In genomic region chr3:158845748-158846350, GRCh38 we compare ENCODE assay signal across 8 cellular contexts. TPM values are rescaled to one million over a fixed set of nuclear protein-coding genes. Genes with fewer than 3 reads are reported as not detected.
DNase-seq lines count a peak whose midpoint lies in the region; ATAC-seq and TF ChIP-seq lines count a peak whose summit lies in the region.

No MANE protein-coding gene starts in this region.

- ATAC-seq in Right ventricle myocardium superior (ENCODE audit: poor library complexity) (peak; percentile 53), GM23338 (peak; percentile 73)

- no peaks in the 10 kb centered on the region for H3K79me2 ChIP-seq in GM23338 (replicated peaks; ENCODE audit: insufficient read depth)

- no peak overlapping the region for H2AFZ ChIP-seq in GM23338

- no peaks in the 10 kb centered on the region for H3F3A ChIP-seq in GM23338 (replicated peaks; ENCODE audit: low read depth)

- H3K27me3 Mint-ChIP-seq in GM23338 (ENCODE audit: insufficient read depth, low read depth, poor library complexity) (peaks cover 5% of the 10 kb centered on the region), endodermal cell (ENCODE audit: insufficient read depth) (peaks cover 26% of the 10 kb centered on the region), nephron (ENCODE audit: low read depth) (peaks cover 21% of the 10 kb centered on the region)

- DNase-seq in Right ventricle myocardium superior (no peak), cardiac septum (ENCODE audit: low spot score) (no peak), GM23338 (ENCODE audit: low spot score) (peak; percentile 71), NCI-H1092 (lab: John Stamatoyannopoulos, UW) (peak; percentile 12), T follicular helper cell (ENCODE audit: low read depth) (peak; percentile 4), endodermal cell (no peak), occipital lobe (lab: John Stamatoyannopoulos, UW) (no peak)

- H3K9me3 Mint-ChIP-seq in GM23338 = no peaks in the 10 kb centered on the region
- H3K9me3 Mint-ChIP-seq in endodermal cell = no peaks in the 10 kb centered on the region
- H3K9me3 Mint-ChIP-seq in nephron = no peaks in the 10 kb centered on the region

- H3K4me3 Mint-ChIP-seq in GM23338 = no peak overlapping the region
- H3K4me3 Mint-ChIP-seq in endodermal cell = no peak overlapping the region
- no peak overlapping the region for H3K4me3 Mint-ChIP-seq in nephron

- H3K9ac ChIP-seq in endodermal cell (ENCODE audit: extremely low read depth, low read length, poor library complexity, severe bottlenecking) = no peak overlapping the region

- peak; percentile 75 to 85 for TF ChIP-seq CTCF in GM23338 (conservative IDR thresholded peaks at IDR 0.05; ENCODE audit: low read depth in 2 of 2)
- peak; percentile 87 for TF ChIP-seq CTCF in endodermal cell (conservative IDR thresholded peaks at IDR 0.05)
- TF ChIP-seq CTCF in nephron (IDR thresholded peaks at IDR 0.05; ENCODE audit: unreplicated experiment in 3 of 3) = peak; percentile 75 to 86 (median 76)

- no peaks in the 10 kb centered on the region for H3K9me2 ChIP-seq in GM23338 (ENCODE audit: insufficient read depth)

- no peaks in the 10 kb centered on the region; the same call in 2 of the 3 replicates for H3K4me1 Mint-ChIP-seq in GM23338
- no peaks in the 10 kb centered on the region for H3K4me1 Mint-ChIP-seq in endodermal cell
- no peaks in the 10 kb centered on the region for H3K4me1 Mint-ChIP-seq in nephron

- H4K20me1 ChIP-seq in GM23338 (replicated peaks; ENCODE audit: insufficient read depth) = no peaks in the 10 kb centered on the region

- WGBS in endodermal cell (ENCODE audit: insufficient coverage in 1 of 2, insufficient read length in 1 of 2), 2 experiments = 36% methylated on average over 5 of the region's 5 CpGs; no CpG with 5 or more reads in 1 of the 2 experiments

- no peaks in the 10 kb centered on the region for H3K27me3 ChIP-seq in GM23338 (ENCODE audit: insufficient read depth)
- H3K27me3 ChIP-seq in endodermal cell (ENCODE audit: control insufficient read depth, insufficient read depth, low read length, poor library complexity, severe bottlenecking) = peaks cover 28% of the 10 kb centered on the region

- H3K36me3 ChIP-seq in GM23338 (ENCODE audit: insufficient read depth) (no peaks in the 10 kb centered on the region), endodermal cell (ENCODE audit: control insufficient read depth, insufficient read depth, low read length) (no peaks in the 10 kb centered on the region)

- intact Hi-C loops in Right ventricle myocardium superior (cut with DNase I) (loop anchor here (2.0 kb wide), 1 partner anchor 415 kb away; no protein-coding TSS in a partner anchor), cardiac septum (cut with DNase I) (loop anchor here (2.0 kb wide), 1 partner anchor 415 kb away; no protein-coding TSS in a partner anchor)

- no peak overlapping the region for H3K4me3 ChIP-seq in GM23338
- no peak overlapping the region for H3K4me3 ChIP-seq in endodermal cell (ENCODE audit: low read length)

- H3K36me3 Mint-ChIP-seq in GM23338 (ENCODE audit: low read depth) (no peaks in the 10 kb centered on the region), endodermal cell (ENCODE audit: low read depth) (no peaks in the 10 kb centered on the region), nephron (ENCODE audit: low read depth) (no peaks in the 10 kb centered on the region)

- no peaks in the 10 kb centered on the region for H3K9me3 ChIP-seq in endodermal cell (ENCODE audit: control insufficient read depth, low read length)

- no peaks in the 10 kb centered on the region for H3K4me1 ChIP-seq in GM23338 (ENCODE audit: insufficient read depth)
- no peaks in the 10 kb centered on the region for H3K4me1 ChIP-seq in endodermal cell (ENCODE audit: control insufficient read depth, insufficient read depth, low read length)

- H3K4me2 ChIP-seq in GM23338 = no peak overlapping the region

- H3K27ac ChIP-seq in GM23338 (ENCODE audit: low read depth) (no peak overlapping the region), endodermal cell (ENCODE audit: low read depth, low read length) (no peak overlapping the region)

- H3K27ac Mint-ChIP-seq in GM23338 (no peak overlapping the region), endodermal cell (no peak overlapping the region), nephron (no peak overlapping the region)

TF ChIP-seq in GM23338, 12 proteins besides CTCF, POLR2A, EP300 and RAD21:
- TF ChIP-seq ZNF462 (CRISPR knock-in tag; IDR thresholded peaks at IDR 0.05) (no peak), NANOG (IDR thresholded peaks at IDR 0.05; ENCODE audit: borderline replicate concordance) (no peak), CREB1 (CRISPR knock-in tag; IDR thresholded peaks at IDR 0.05; ENCODE audit: low read depth) (no peak)
TF ChIP-seq in GM23338: peak in this region for 0.

RNA-seq across cellular contexts. Expression of gene MFSD1, which starts 44.0 kb away (rescaled TPM):
- total RNA-seq in Right ventricle myocardium superior (27.3 TPM), cardiac septum (23.9 TPM), endodermal cell (10 to 100 TPM; 11.7 to 13.4 TPM), occipital lobe (49.3 TPM)
- 16.9 and 28.4 TPM in 2 replicates for total RNA-seq in GM23338 (2014; rRNA removed; shearing (Covaris generic))
- 3.3 and 4.3 TPM in 2 replicates for polyA plus RNA-seq in GM23338 (2016; fragmentation: Nextera tagmentation; extraction: Ambion mirVana)
- polyA plus RNA-seq in endodermal cell (2013, experiment 1 of 2) = 15.1 TPM
- polyA plus RNA-seq in endodermal cell (2013, experiment 2 of 2) = 12.3 TPM

Comparison
In these comparisons a context has a peak if more than half of its experiments do, and no peak if none do; other contexts are left out.
1. DNase-seq: peak in GM23338 (single experiment), NCI-H1092 (single experiment) and T follicular helper cell (single experiment); none in Right ventricle myocardium superior (single experiment), cardiac septum (single experiment), endodermal cell (single experiment) and occipital lobe (single experiment).
2. Peak in every context shown above with its lines, with median percentiles within 50 percentile points of each other: CTCF ChIP-seq.